In genomic region chr6:43740961-43741764, GRCh38 we compare ENCODE assay signal across 25 cellular contexts. TPM values are rescaled to one million over a fixed set of nuclear protein-coding genes. Genes with fewer than 3 reads are reported as not detected.
A peak's percentile ranks its signal among the peaks of the same experiment; 100 is the strongest.
DNase-seq lines count a peak whose midpoint lies in the region; ATAC-seq and TF ChIP-seq lines count a peak whose summit lies in the region.
"Had no signal": no experiment of that assay in that cellular context is flagged by ENCODE, and none has a peak within 500 bp of the region (broad histone marks: within the 10 kb centered on the region; RNA-seq: fewer than 3 reads in every experiment).

No MANE protein-coding gene starts in this region.

- H3K4me1 ChIP-seq in trophoblast cell (ENCODE audit: control insufficient read depth in 1 of 2, insufficient read depth in 2 of 2, low read length in 2 of 2), result peaks cover 0 to 3% of the 10 kb centered on the region in 2 experiments

- peak overlapping the region; percentile 31 for H3K27ac ChIP-seq in C4-2B
- peak overlapping the region; percentile 60 for H3K27ac ChIP-seq in RWPE1
- peak overlapping the region; percentile 97 for H3K27ac ChIP-seq in epithelial cell of prostate
- H3K27ac ChIP-seq in trophoblast cell (ENCODE audit: low read depth, low read length), result no peak overlapping the region
- H3K27ac ChIP-seq: left ventricle myocardium inferior, neutrophil, SK-N-MC had no signal

- no CpG with 5 or more reads among the region's 6 CpGs for WGBS in trophoblast cell (ENCODE audit: extremely low coverage, insufficient coverage, insufficient read length)

- H3K23ac ChIP-seq in trophoblast cell (ENCODE audit: low read length), result no peak overlapping the region

- TF ChIP-seq CTCF in C4-2B (conservative IDR thresholded peaks at IDR 0.05) (no peak), RWPE1 (conservative IDR thresholded peaks at IDR 0.05; ENCODE audit: low read depth) (no peak)

- H2AFZ ChIP-seq in trophoblast cell (ENCODE audit: insufficient read depth, low read length, poor library complexity), result no peak overlapping the region

- no peak overlapping the region for H2AK5ac ChIP-seq in trophoblast cell (ENCODE audit: low read length)

- no peaks in the 10 kb centered on the region for H3K79me1 ChIP-seq in trophoblast cell (ENCODE audit: low read length)

- H3K9me3 ChIP-seq in trophoblast cell (ENCODE audit: insufficient read depth, low read depth, low read length), result peaks cover 8% of the 10 kb centered on the region
- H3K9me3 ChIP-seq: left ventricle myocardium inferior, neutrophil, tibial nerve had no signal

- no peak overlapping the region for H3K4me3 ChIP-seq in trophoblast cell (ENCODE audit: low read depth, low read length)
- H3K4me3 ChIP-seq: left ventricle myocardium inferior, SK-N-MC, tibial nerve had no signal

- no peaks in the 10 kb centered on the region for H3K27me3 ChIP-seq in trophoblast cell (ENCODE audit: insufficient read depth, low read length)
- H3K27me3 ChIP-seq: tibial nerve had no signal

- H3K4ac ChIP-seq in trophoblast cell (ENCODE audit: low read depth, low read length), result no peak overlapping the region

- no peak overlapping the region for H3K14ac ChIP-seq in trophoblast cell (ENCODE audit: low read length)

- no peak overlapping the region for H3K4me2 ChIP-seq in trophoblast cell (ENCODE audit: low read length)

- H4K8ac ChIP-seq in trophoblast cell (ENCODE audit: low read depth, low read length), result no peak overlapping the region

- H4K91ac ChIP-seq in trophoblast cell (ENCODE audit: low read depth, low read length), result no peak overlapping the region

- H3K79me2 ChIP-seq in trophoblast cell (ENCODE audit: control insufficient read depth, insufficient read depth, low read length, poor library complexity), result no peaks in the 10 kb centered on the region

- no peak overlapping the region for H2BK120ac ChIP-seq in trophoblast cell (ENCODE audit: insufficient read depth, low read length, poor library complexity)

- no peaks in the 10 kb centered on the region for H3K36me3 ChIP-seq in trophoblast cell (ENCODE audit: control insufficient read depth in 1 of 2, insufficient read depth in 2 of 2, low read length in 2 of 2)
- H3K36me3 ChIP-seq: left ventricle myocardium inferior, neutrophil, tibial nerve had no signal

- CTCF ChIA-PET in RWPE1 (lab: Yijun Ruan, JAX), result interaction anchor here (0.6 to 1.2 kb wide), 4 partner anchors 12 to 73 kb away, joined by 3 to 5 read pairs (median 4); no protein-coding TSS in a partner anchor

- POLR2A ChIA-PET in RWPE1 (lab: Yijun Ruan, JAX; ENCODE audit: low non-redundant PET), result no interaction called here

- H2BK5ac ChIP-seq in trophoblast cell (ENCODE audit: low read depth, low read length, poor library complexity), result no peak overlapping the region

- no peak overlapping the region for H4K12ac ChIP-seq in trophoblast cell (ENCODE audit: low read depth, low read length)

- H3K9ac ChIP-seq in trophoblast cell (ENCODE audit: low read length), result no peak overlapping the region

- DNase-seq in RWPE1 (ENCODE audit: low spot score) (no peak), epithelial cell of prostate (ENCODE audit: low read depth, low spot score) (no peak), trophoblast cell (peak; percentile 33 to 64)
- no peak for DNase-seq in stimulated activated CD4-positive, alpha-beta T cell treated with anti-CD3 and anti-CD28 coated beads, Interleukin-4, amount 100 ng/mL, for 4 hours
- DNase-seq: activated CD4-positive, CD25-positive, alpha-beta regulatory T cell; activated CD8-positive, alpha-beta T cell treated with anti-CD3 and anti-CD28 coated beads for 36 hours; activated naive CD4-positive, alpha-beta T cell treated with Interleukin-2 at 50 U/mL for 16 hours; activated T-cell treated with anti-CD3 and anti-CD28 coated beads, Interleukin-2, amount 50 U/mL, for 1 hour; amniotic stem cell; C1 segment of cervical spinal cord; Calu3; KBM-7; left ventricle myocardium inferior; NCI-H1694 treated with DMSO at 0.1 percent for 48 hours; NCI-H2171 treated with DMSO at 0.1 percent for 48 hours; NCI-H526 treated with DMSO at 0.1 percent for 48 hours; small intestine; stimulated activated naive CD8-positive, alpha-beta T cell treated with anti-CD3 and anti-CD28 coated beads, Interleukin-15, Interleukin-2, amounts not matched to agents 100 U/mL and 50 U/mL, for 24 hours had no signal

- ATAC-seq in HG03342 (IDR thresholded peaks at IDR 0.05; ENCODE audit: unreplicated experiment) (no peak), HG03196 (IDR thresholded peaks at IDR 0.05; ENCODE audit: unreplicated experiment) (no peak), HG03571 (IDR thresholded peaks at IDR 0.05; ENCODE audit: unreplicated experiment) (no peak)
- ATAC-seq: activated CD8-positive, alpha-beta T cell treated with anti-CD3 and anti-CD28 coated beads for 36 hours; stimulated activated naive CD8-positive, alpha-beta T cell treated with anti-CD3 and anti-CD28 coated beads, Interleukin-15, Interleukin-2, amounts not matched to agents 100 U/mL and 50 U/mL, for 24 hours had no signal

- no peak overlapping the region for H3K18ac ChIP-seq in trophoblast cell (ENCODE audit: low read length)

- H2BK12ac ChIP-seq in trophoblast cell (ENCODE audit: low read length), result no peak overlapping the region

RNA-seq across cellular contexts. Expression of gene VEGFA, which starts 28.8 kb away (rescaled TPM):
- 111 and 117 TPM in 2 replicates for polyA plus RNA-seq in trophoblast cell (2013)

RNA-seq across cellular contexts. Expression of gene MRPS18A, which starts 53.6 kb away (rescaled TPM):
- 40.8 and 44.2 TPM in 2 replicates for polyA plus RNA-seq in trophoblast cell (2013)

Comparison
In these comparisons a context has a peak if more than half of its experiments do, and no peak if none do; other contexts are left out.
1. DNase-seq: peak in trophoblast cell (2 of 2); none in RWPE1 (single experiment), epithelial cell of prostate (single experiment) and stimulated activated CD4-positive, alpha-beta T cell treated with anti-CD3 and anti-CD28 coated beads, Interleukin-4, amount 100 ng/mL, for 4 hours (0 of 2).